In the genomic region with DNA sequence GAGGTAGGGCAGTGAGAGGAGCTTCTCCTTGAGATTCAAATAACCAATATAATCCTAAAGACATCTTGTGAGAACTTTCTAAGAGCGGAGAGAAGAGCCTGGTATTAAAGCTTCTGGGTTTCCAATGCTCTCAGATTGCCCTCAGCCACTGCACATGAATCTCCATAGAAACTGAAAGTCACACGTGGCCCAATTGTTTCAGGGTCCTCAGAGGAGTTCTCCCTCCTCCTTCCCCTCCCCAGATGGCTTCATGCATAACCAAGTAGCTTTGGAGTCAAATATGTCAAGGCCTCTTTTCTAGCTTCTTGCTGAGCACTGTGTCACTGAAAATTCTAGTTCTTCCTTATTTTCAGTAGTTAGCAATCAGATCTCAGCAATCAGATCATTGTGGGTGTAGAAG, we compare ENCODE assay signal across 1 cellular context.
TF ChIP-seq lines count a peak whose summit lies in the region.

No MANE protein-coding gene starts in this region.

TF ChIP-seq in WTC11, 78 proteins besides CTCF, POLR2A, EP300 and RAD21 (continued from another document):
- no peak for TF ChIP-seq USF2 (CRISPR knock-in tag; IDR thresholded peaks at IDR 0.05)
- no peak for TF ChIP-seq KAT7 (CRISPR knock-in tag; IDR thresholded peaks at IDR 0.05; ENCODE audit: borderline replicate concordance)
- no peak for TF ChIP-seq IRF1 (CRISPR knock-in tag; IDR thresholded peaks at IDR 0.05)
- no peak for TF ChIP-seq TEAD1 (CRISPR knock-in tag; IDR thresholded peaks at IDR 0.05)
TF ChIP-seq in WTC11: peak in this region for 0.
